ENCODE assay signal across 8 cellular contexts in genomic region chr13:109265443-109265742, GRCh38.
DNase-seq lines count a peak whose midpoint lies in the region; FAIRE-seq and TF ChIP-seq lines count a peak whose summit lies in the region.
"Not testable (repeated sequence)": the region's sequence is repeated elsewhere in the genome, so short reads cannot be mapped to it uniquely, and the experiment has no call there.

No MANE protein-coding gene starts in this region.

- H3K27ac Mint-ChIP-seq in astrocyte (ENCODE audit: unreplicated experiment) (peak overlapping the region; percentile 66), osteocyte (ENCODE audit: unreplicated experiment) (peak overlapping the region; percentile 82)

- POLR2A ChIA-PET in PC-9 (lab: Charles Lee; ENCODE audit: unreplicated experiment), result interaction anchor here (0.7 to 1.4 kb wide), 3 partner anchors 8 to 109 kb away, joined by 3 to 14 read pairs (median 6); no protein-coding TSS in a partner anchor

- H4K20me1 ChIP-seq in PC-9 (ENCODE audit: insufficient read depth); astrocyte (ENCODE audit: insufficient read depth, low read length); keratinocyte (ENCODE audit: control insufficient read depth, extremely low read depth, insufficient read depth, low read length): not testable (repeated sequence)

- not testable (repeated sequence) for H3K9me1 ChIP-seq in keratinocyte (ENCODE audit: control insufficient read depth, extremely low read depth, insufficient read depth, low read length)

- not testable (repeated sequence) for H3K36me3 ChIP-seq in H7 (replicated peaks; ENCODE audit: control insufficient read depth, insufficient read depth, low read length); HUES6 (ENCODE audit: control insufficient read depth, insufficient read depth, low read length); astrocyte (ENCODE audit: insufficient read depth, low read length); keratinocyte (ENCODE audit: control insufficient read depth in 2 of 2, extremely low read depth in 1 of 2, insufficient read depth in 2 of 2, low read length in 2 of 2)
- peaks cover 51% of the 10 kb centered on the region for H3K36me3 ChIP-seq in PC-9 (ENCODE audit: low read depth)

- not testable (repeated sequence) for H3K9me3 ChIP-seq in HUES6 (ENCODE audit: control insufficient read depth, insufficient read depth, low read depth, low read length); PC-9 (ENCODE audit: insufficient read depth, low read depth); astrocyte (ENCODE audit: insufficient read depth, low read depth, low read length); keratinocyte (ENCODE audit: control insufficient read depth, low read depth, low read length)

- not testable (repeated sequence) for H3K27me3 Mint-ChIP-seq in astrocyte (ENCODE audit: low read depth, unreplicated experiment); osteocyte (ENCODE audit: unreplicated experiment)

- dilution Hi-C loops in keratinocyte (cut with MboI; ENCODE audit: extremely low pct_ligation_motif_present, low sequenced_read_pairs), result not testable (repeated sequence)

- peaks cover 90% of the 10 kb centered on the region for H3K79me2 ChIP-seq in PC-9 (ENCODE audit: low read depth)
- H3K79me2 ChIP-seq in astrocyte (ENCODE audit: insufficient read depth, low read length); keratinocyte (ENCODE audit: control insufficient read depth, insufficient read depth, low read length): not testable (repeated sequence)

- H3K36me3 Mint-ChIP-seq in astrocyte (ENCODE audit: low read depth, unreplicated experiment); osteocyte (ENCODE audit: unreplicated experiment): not testable (repeated sequence)

- H3K9ac ChIP-seq in HUES6 (ENCODE audit: low read length) (peak overlapping the region; percentile 90), astrocyte (ENCODE audit: low read length) (peak overlapping the region; percentile 77), keratinocyte (ENCODE audit: control insufficient read depth, extremely low read depth, insufficient read depth, low read length) (peak overlapping the region; percentile 85)

- H3K9me2 ChIP-seq in PC-9 (ENCODE audit: insufficient read depth), result not testable (repeated sequence)

- not testable (repeated sequence) for BruUV-seq in PC-9 (replicated peaks; lab: Mats Ljungman, UMichigan)

- DNase-seq in A172 (ENCODE audit: low spot score) (peak; percentile 57), PC-9 (peak in 1 of 2 experiments; percentile 70)
- not testable (repeated sequence) for DNase-seq in H7; astrocyte (ENCODE audit: low read depth); epithelial cell of prostate (ENCODE audit: low read depth, low spot score); keratinocyte (ENCODE audit: low read depth, low spot score); osteocyte (ENCODE audit: extremely low spot score, unreplicated experiment)

- H3K4me2 ChIP-seq in PC-9 (peak overlapping the region; percentile 94), astrocyte (ENCODE audit: low read length) (peak overlapping the region; percentile 33), keratinocyte (ENCODE audit: control insufficient read depth, extremely low read depth, insufficient read depth, low read depth, low read length) (peak overlapping the region; percentile 27)

- H3K27me3 ChIP-seq in H7 (ENCODE audit: control insufficient read depth, insufficient read depth, low read length); HUES6 (ENCODE audit: control insufficient read depth, insufficient read depth, low read length); PC-9 (ENCODE audit: insufficient read depth, low read depth); astrocyte (ENCODE audit: insufficient read depth, low read length); keratinocyte (ENCODE audit: control insufficient read depth, extremely low read depth, insufficient read depth, low read length): not testable (repeated sequence)

- not testable (repeated sequence) for H3K9me3 Mint-ChIP-seq in astrocyte (ENCODE audit: unreplicated experiment); osteocyte (ENCODE audit: unreplicated experiment)

- intact Hi-C loops in PC-9 (cut with micrococcal nuclease; ENCODE audit: unreplicated experiment), result loop anchor here (1.0 to 2.0 kb wide), 3 partner anchors 55 to 304 kb away; no protein-coding TSS in a partner anchor

- H3K27ac ChIP-seq in HUES6 (ENCODE audit: low read depth, low read length), result peak overlapping the region; percentile 62; the same call in 1 of the 2 replicates
- peak overlapping the region; percentile 100 for H3K27ac ChIP-seq in PC-9
- peak overlapping the region; percentile 56 for H3K27ac ChIP-seq in astrocyte (ENCODE audit: low read depth, low read length)
- peak overlapping the region; percentile 98 for H3K27ac ChIP-seq in epithelial cell of prostate
- peak overlapping the region; percentile 84 for H3K27ac ChIP-seq in keratinocyte (ENCODE audit: control insufficient read depth, insufficient read depth, low read length)

- TF ChIP-seq CTCF in PC-9 (conservative IDR thresholded peaks at IDR 0.05); astrocyte (IDR thresholded peaks at IDR 0.05; ENCODE audit: insufficient read depth, low read depth, low read length); keratinocyte (optimal IDR thresholded peaks at IDR 0.05 in 1 of 3, IDR thresholded peaks at IDR 0.05 in 1 of 3, conservative IDR thresholded peaks at IDR 0.05 in 1 of 3; ENCODE audit: extremely low read depth in 1 of 3, insufficient read depth in 2 of 3, low read length in 3 of 3); osteocyte (IDR thresholded peaks at IDR 0.05): not testable (repeated sequence)

- FAIRE-seq in astrocyte (lab: Jason Lieb, UNC); keratinocyte (lab: Jason Lieb, UNC): not testable (repeated sequence)

- peaks cover 48% of the 10 kb centered on the region for H3F3A ChIP-seq in PC-9 (ENCODE audit: insufficient read depth, low read depth)

- H3K4me3 ChIP-seq in H7 (ENCODE audit: insufficient read depth, low read depth, low read length), result peak overlapping the region; percentile 36; the same call in 1 of the 2 replicates
- H3K4me3 ChIP-seq in HUES6 (ENCODE audit: low read depth, low read length), result peak overlapping the region; percentile 60; the same call in 1 of the 2 replicates
- peak overlapping the region; percentile 64 for H3K4me3 ChIP-seq in PC-9
- peak overlapping the region; percentile 42 for H3K4me3 ChIP-seq in astrocyte (ENCODE audit: insufficient read depth, low read depth, low read length)
- H3K4me3 ChIP-seq in keratinocyte (ENCODE audit: control insufficient read depth in 2 of 3, extremely low read depth in 1 of 3, insufficient read depth in 2 of 3, low read depth in 1 of 3, low read length in 3 of 3), result peak overlapping the region; percentile 44 to 61 (median 48)

- not testable (repeated sequence) for H3K4me3 Mint-ChIP-seq in astrocyte (ENCODE audit: unreplicated experiment)
- H3K4me3 Mint-ChIP-seq in osteocyte (ENCODE audit: unreplicated experiment), result peak overlapping the region; percentile 45

- H3K4me1 Mint-ChIP-seq in astrocyte (ENCODE audit: low read depth, unreplicated experiment), result peaks cover 14% of the 10 kb centered on the region
- H3K4me1 Mint-ChIP-seq in osteocyte (ENCODE audit: unreplicated experiment), result peaks cover 44% of the 10 kb centered on the region

- not testable (repeated sequence) for H3K4me1 ChIP-seq in HUES6 (ENCODE audit: control insufficient read depth, insufficient read depth, low read length); astrocyte (ENCODE audit: insufficient read depth, low read length)
- H3K4me1 ChIP-seq in PC-9 (replicated peaks; ENCODE audit: insufficient read depth) (peaks cover 37% of the 10 kb centered on the region), keratinocyte (ENCODE audit: control insufficient read depth, extremely low read depth, insufficient read depth, low read length) (peaks cover 11% of the 10 kb centered on the region)

- not testable (repeated sequence) for H2AFZ ChIP-seq in PC-9; astrocyte (ENCODE audit: low read depth, low read length); keratinocyte (ENCODE audit: control insufficient read depth, low read length)

- CTCF ChIA-PET in PC-9 (lab: Charles Lee), result not testable (repeated sequence)

Comparison
In these comparisons a context has a peak if more than half of its experiments do, and no peak if none do; other contexts are left out.
1. H3K4me2 ChIP-seq: peak in every context shown above with its lines; median percentile 94 in PC-9; 33 in astrocyte; 27 in keratinocyte.